Comparison of ENCODE assay signal across 1 cellular context in the genomic region with DNA sequence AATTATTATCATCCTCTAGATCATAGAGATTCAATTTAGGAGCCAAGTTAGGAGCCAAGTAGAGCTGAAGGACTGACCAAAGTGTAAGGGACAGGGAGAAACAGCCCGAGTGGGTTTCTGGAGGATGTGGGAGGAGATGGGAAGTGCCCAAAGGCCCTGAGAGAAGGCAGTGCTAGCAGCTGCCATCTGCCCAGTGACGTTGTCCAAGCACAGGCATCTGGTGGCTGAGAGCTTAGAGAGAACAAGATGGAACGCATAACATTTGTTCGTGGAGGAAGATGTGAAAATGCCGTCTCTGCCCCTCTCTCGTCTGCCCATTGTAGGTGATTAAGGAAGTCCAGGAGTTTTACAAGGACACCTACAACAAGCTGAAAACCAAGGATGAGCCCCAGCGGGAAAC.
TF ChIP-seq lines count a peak whose summit lies in the region.

No MANE protein-coding gene starts in this region.

TF ChIP-seq in H1, 55 proteins besides CTCF, POLR2A, EP300 and RAD21:
- TF ChIP-seq HDAC6 (IDR thresholded peaks at IDR 0.05; ENCODE audit: low read depth, low read length) (no peak), CHD1 (IDR thresholded peaks at IDR 0.05; ENCODE audit: low read depth, low read length) (no peak), SRF (IDR thresholded peaks at IDR 0.05; ENCODE audit: low read depth, low read length) (no peak), FOSL1 (IDR thresholded peaks at IDR 0.05; ENCODE audit: insufficient read depth, low read depth, low read length) (no peak), HDAC2 (IDR thresholded peaks at IDR 0.05; ENCODE audit: borderline replicate concordance in 1 of 2, low read depth in 2 of 2, low read length in 2 of 2) (no peak), KDM5A (IDR thresholded peaks at IDR 0.05; ENCODE audit: low read length) (no peak), RNF2 (IDR thresholded peaks at IDR 0.05; ENCODE audit: borderline replicate concordance, low read depth, low read length, missing control alignments, poor library complexity, severe bottlenecking) (no peak), CREB1 (IDR thresholded peaks at IDR 0.05) (no peak), BACH1 (IDR thresholded peaks at IDR 0.05; ENCODE audit: low read length) (no peak), POLR2AphosphoS5 (IDR thresholded peaks at IDR 0.05; ENCODE audit: low read depth, low read length) (no peak), MAFK (IDR thresholded peaks at IDR 0.05; ENCODE audit: low read depth, low read length) (no peak), TBP (IDR thresholded peaks at IDR 0.05; ENCODE audit: low read depth, low read length) (no peak), SUZ12 (IDR thresholded peaks at IDR 0.05; ENCODE audit: low read length) (no peak), NRF1 (IDR thresholded peaks at IDR 0.05; ENCODE audit: low read depth, low read length) (no peak), JUND (IDR thresholded peaks at IDR 0.05; ENCODE audit: low read length) (no peak), NANOG (IDR thresholded peaks at IDR 0.05; ENCODE audit: insufficient read depth, low read depth, low read length, poor library complexity, severe bottlenecking) (no peak)
- TF ChIP-seq, protein P1, sequence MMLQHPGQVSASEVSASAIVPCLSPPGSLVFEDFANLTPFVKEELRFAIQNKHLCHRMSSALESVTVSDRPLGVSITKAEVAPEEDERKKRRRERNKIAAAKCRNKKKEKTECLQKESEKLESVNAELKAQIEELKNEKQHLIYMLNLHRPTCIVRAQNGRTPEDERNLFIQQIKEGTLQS (IDR thresholded peaks at IDR 0.05; ENCODE audit: insufficient read depth, low read depth, low read length): no peak
- TF ChIP-seq, protein P2, sequence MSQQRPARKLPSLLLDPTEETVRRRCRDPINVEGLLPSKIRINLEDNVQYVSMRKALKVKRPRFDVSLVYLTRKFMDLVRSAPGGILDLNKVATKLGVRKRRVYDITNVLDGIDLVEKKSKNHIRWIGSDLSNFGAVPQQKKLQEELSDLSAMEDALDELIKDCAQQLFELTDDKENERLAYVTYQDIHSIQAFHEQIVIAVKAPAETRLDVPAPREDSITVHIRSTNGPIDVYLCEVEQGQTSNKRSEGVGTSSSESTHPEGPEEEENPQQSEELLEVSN (IDR thresholded peaks at IDR 0.05): no peak
